Comparison of ENCODE assay signal across 9 cellular contexts in genomic region chr12:6635856-6636521, GRCh38. TPM values are rescaled to one million over a fixed set of nuclear protein-coding genes. Genes with fewer than 3 reads are reported as not detected.
DNase-seq lines count a peak whose midpoint lies in the region; ATAC-seq and TF ChIP-seq lines count a peak whose summit lies in the region.
"Had no signal": no experiment of that assay in that cellular context is flagged by ENCODE, and none has a peak within 500 bp of the region (broad histone marks: within the 10 kb centered on the region; RNA-seq: fewer than 3 reads in every experiment).

LPAR5 (minus strand) TSS chr12:6635959; CDS start chr12:6621248, 14,711 bp downstream.

- intact Hi-C loops in Right ventricle myocardium superior (cut with DNase I) = no loop called here
- intact Hi-C loops in lower lobe of right lung (cut with DNase I) = no loop called here

- H3K9me3 ChIP-seq in right atrium auricular region (no peaks in the 10 kb centered on the region), lower lobe of right lung (no peaks in the 10 kb centered on the region)
- H3K9me3 ChIP-seq: body of pancreas had no signal

- H3K36me3 ChIP-seq in right atrium auricular region = no peaks in the 10 kb centered on the region
- no peaks in the 10 kb centered on the region for H3K36me3 ChIP-seq in lower lobe of right lung

- H3K4me3 ChIP-seq in right atrium auricular region (no peak within 1 kb of the TSS), lower lobe of right lung (peak within 1 kb of the TSS; percentile 7)
- H3K4me3 ChIP-seq: body of pancreas had no signal

- no peak within 1 kb of the TSS for H3K27ac ChIP-seq in right atrium auricular region
- peak within 1 kb of the TSS; percentile 60 for H3K27ac ChIP-seq in lower lobe of right lung

- TF ChIP-seq CTCF in right atrium auricular region (IDR thresholded peaks at IDR 0.05) (no peak), lower lobe of right lung (IDR thresholded peaks at IDR 0.05) (no peak)

- no peaks in the 10 kb centered on the region for H3K27me3 ChIP-seq in right atrium auricular region
- no peaks in the 10 kb centered on the region for H3K27me3 ChIP-seq in lower lobe of right lung (ENCODE audit: low read depth)
- H3K27me3 ChIP-seq: body of pancreas had no signal

- peak; percentile 52 for ATAC-seq in Right ventricle myocardium superior (ENCODE audit: poor library complexity)
- ATAC-seq in lower lobe of right lung = peak; percentile 48 to 75
- ATAC-seq: body of pancreas had no signal

- H3K4me1 ChIP-seq in right atrium auricular region (peaks cover 0 to 6% of the 10 kb centered on the region in 2 donors), lower lobe of right lung (peaks cover 15% of the 10 kb centered on the region)
- H3K4me1 ChIP-seq: body of pancreas had no signal

- DNase-seq in Right ventricle myocardium superior (no peak), right atrium auricular region (ENCODE audit: low spot score) (no peak), LHCN-M2 (ENCODE audit: low read depth) (peak; percentile 18), astrocyte of the hippocampus (ENCODE audit: low read depth, low spot score) (peak; percentile 42), lower lobe of right lung (peak; percentile 62), NK-92 (lab: John Stamatoyannopoulos, UW; ENCODE audit: unreplicated experiment) (no peak), NCI-H510A (lab: John Stamatoyannopoulos, UW) (no peak)
- no peak for DNase-seq in stimulated activated CD4-positive, alpha-beta T cell treated with anti-CD3 and anti-CD28 coated beads, Interleukin-4, amount 100 ng/mL, for 24 hours

RNA-seq across cellular contexts. Expression of gene LPAR5, which starts in this region (rescaled TPM):
- total RNA-seq in Right ventricle myocardium superior = 7.3 TPM
- total RNA-seq in right atrium auricular region = 1 to 10 TPM; 1.6 to 3.7 TPM
- not detected in 2 replicates for total RNA-seq in LHCN-M2 (2014; rRNA removed)
- not detected for polyA plus RNA-seq in LHCN-M2 (2012)
- total RNA-seq in lower lobe of right lung = 3.8 TPM

Comparison
In these comparisons a context has a peak if more than half of its experiments do, and no peak if none do; other contexts are left out.
1. Peak in DNase-seq in LHCN-M2; RNA of the gene not detected or under 1 TPM.
2. DNase-seq: peak in astrocyte of the hippocampus (single experiment) and lower lobe of right lung (single experiment); none in Right ventricle myocardium superior (single experiment), right atrium auricular region (single experiment), NK-92 (single experiment), stimulated activated CD4-positive, alpha-beta T cell treated with anti-CD3 and anti-CD28 coated beads, Interleukin-4, amount 100 ng/mL, for 24 hours (single experiment) and NCI-H510A (single experiment).